In the genomic region with DNA sequence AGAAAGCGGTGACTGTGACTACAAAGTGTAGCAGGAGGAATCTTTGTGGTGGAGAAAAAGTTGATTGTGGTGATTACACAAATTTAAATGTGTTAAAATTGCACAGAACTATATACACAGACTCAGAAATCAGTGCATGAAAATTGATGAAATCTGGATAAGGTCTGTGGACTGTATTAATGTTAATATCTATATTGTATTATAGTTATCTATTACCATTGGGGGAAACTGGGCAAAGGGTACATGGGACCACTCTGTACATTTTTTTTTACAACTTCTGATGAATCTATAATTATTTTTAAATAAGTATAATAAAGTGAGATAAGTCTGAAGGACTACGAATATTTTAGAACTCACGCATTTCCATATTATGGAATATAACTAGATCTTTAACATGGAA, we compare ENCODE assay signal across 27 cellular contexts. TPM values are rescaled to one million over a fixed set of nuclear protein-coding genes. Genes with fewer than 3 reads are reported as not detected.
"Had no signal": no experiment of that assay in that cellular context is flagged by ENCODE, and none has a peak within 500 bp of the region (broad histone marks: within the 10 kb centered on the region; RNA-seq: fewer than 3 reads in every experiment).

No MANE protein-coding gene starts in this region.

- H3K27ac Mint-ChIP-seq: natural killer cell treated with Interleukin-12 subunit alpha and Interleukin-12 subunit beta and Interleukin-15 and Interleukin-18, amount 100 ng/mL, for 72 hours; neural progenitor cell; progenitor cell of endocrine pancreas; stimulated activated effector memory CD8-positive, alpha-beta T cell treated with anti-CD3 and anti-CD28 coated beads, Interleukin-12 subunit alpha, Interleukin-12 subunit beta, amount 100 ng/mL, for 72 hours; stimulated activated naive CD8-positive, alpha-beta T cell treated with anti-CD3 and anti-CD28 coated beads, Interleukin-15, Interleukin-2, amounts not matched to agents 100 ng/mL and 50 ng/mL, for 24 hours had no signal

- H3K4me3 ChIP-seq: neural progenitor cell, ovary, psoas muscle, right lobe of liver, sigmoid colon, stomach, thoracic aorta, thyroid gland, tibial nerve, upper lobe of left lung, vagina had no signal

- DNase-seq: naive thymus-derived CD8-positive, alpha-beta T cell; occipital lobe; ovary; psoas muscle; right cardiac atrium; right lobe of liver; sigmoid colon; small intestine; stimulated activated CD4-positive, alpha-beta T cell treated with anti-CD3 and anti-CD28 coated beads, Interleukin-15, amount 100 ng/mL, for 24 hours; stimulated activated CD4-positive, alpha-beta T cell treated with anti-CD3 and anti-CD28 coated beads, Interleukin-2, amount 100 ng/mL, for 24 hours; stimulated activated CD4-positive, alpha-beta T cell treated with anti-CD3 and anti-CD28 coated beads, Interleukin-2, amount 100 ng/mL, for 48 hours; stimulated activated CD4-positive, alpha-beta T cell treated with anti-CD3 and anti-CD28 coated beads, Interleukin-4, amount 100 ng/mL, for 24 hours; stimulated activated naive B cell treated with anti-CD40 and anti-IgM and Interleukin-4, amounts not matched to agents 10 μg/mL and 1 μg/mL and 100 μg/mL, for 72 hours; stimulated activated naive CD4-positive, alpha-beta T cell treated with Interleukin-2 at 50 U/mL for 16 hours; stomach; thyroid gland; trophoblast cell; upper lobe of left lung had no signal

- H3K27me3 Mint-ChIP-seq: progenitor cell of endocrine pancreas had no signal

- H3K9me3 ChIP-seq: ovary, psoas muscle, right lobe of liver, sigmoid colon, thoracic aorta, thyroid gland, tibial nerve, vagina had no signal

- FAIRE-seq: small intestine, urothelium cell line had no signal

- H3K9me3 Mint-ChIP-seq: natural killer cell treated with Interleukin-12 subunit alpha and Interleukin-12 subunit beta and Interleukin-15 and Interleukin-18, amount 100 ng/mL, for 72 hours; stimulated activated effector memory CD8-positive, alpha-beta T cell treated with anti-CD3 and anti-CD28 coated beads, Interleukin-12 subunit alpha, Interleukin-12 subunit beta, amount 100 ng/mL, for 72 hours; stimulated activated naive B cell treated with anti-CD40 and anti-IgM and Interleukin-4, amounts not matched to agents 10 μg/mL and 1 μg/mL and 100 μg/mL, for 72 hours; stimulated activated naive CD8-positive, alpha-beta T cell treated with anti-CD3 and anti-CD28 coated beads, Interleukin-15, Interleukin-2, amounts not matched to agents 100 ng/mL and 50 ng/mL, for 24 hours had no signal

- H3K27me3 ChIP-seq: neural progenitor cell, ovary, right lobe of liver, sigmoid colon, stomach, thyroid gland, upper lobe of left lung, vagina had no signal

- H3K36me3 Mint-ChIP-seq: naive thymus-derived CD8-positive, alpha-beta T cell; natural killer cell treated with Interleukin-12 subunit alpha and Interleukin-12 subunit beta and Interleukin-15 and Interleukin-18, amount 100 ng/mL, for 72 hours; neural progenitor cell; stimulated activated effector memory CD8-positive, alpha-beta T cell treated with anti-CD3 and anti-CD28 coated beads, Interleukin-12 subunit alpha, Interleukin-12 subunit beta, amount 100 ng/mL, for 72 hours had no signal

- H3K4me1 ChIP-seq: neural progenitor cell, psoas muscle, right lobe of liver, thyroid gland, vagina had no signal

- H3K4me3 Mint-ChIP-seq: natural killer cell treated with Interleukin-12 subunit alpha and Interleukin-12 subunit beta and Interleukin-15 and Interleukin-18, amount 100 ng/mL, for 72 hours; neural progenitor cell; stimulated activated effector memory CD8-positive, alpha-beta T cell treated with anti-CD3 and anti-CD28 coated beads, Interleukin-12 subunit alpha, Interleukin-12 subunit beta, amount 100 ng/mL, for 72 hours; stimulated activated naive B cell treated with anti-CD40 and anti-IgM and Interleukin-4, amounts not matched to agents 10 μg/mL and 1 μg/mL and 100 μg/mL, for 72 hours; stimulated activated naive CD8-positive, alpha-beta T cell treated with anti-CD3 and anti-CD28 coated beads, Interleukin-15, Interleukin-2, amounts not matched to agents 100 ng/mL and 50 ng/mL, for 24 hours had no signal

- H3K27ac ChIP-seq: neural progenitor cell, ovary, psoas muscle, right lobe of liver, sigmoid colon, stomach, thoracic aorta, thyroid gland, tibial nerve, upper lobe of left lung, vagina had no signal

- ATAC-seq: naive thymus-derived CD8-positive, alpha-beta T cell; natural killer cell treated with Interleukin-12 subunit alpha and Interleukin-12 subunit beta and Interleukin-15 and Interleukin-18, amount 100 ng/mL, for 72 hours; psoas muscle; right cardiac atrium; right lobe of liver; stimulated activated effector memory CD8-positive, alpha-beta T cell treated with anti-CD3 and anti-CD28 coated beads, Interleukin-12 subunit alpha, Interleukin-12 subunit beta, amount 100 ng/mL, for 72 hours; stimulated activated naive B cell treated with anti-CD40 and anti-IgM and Interleukin-4, amounts not matched to agents 10 μg/mL and 1 μg/mL and 100 μg/mL, for 72 hours had no signal

- H3K4me2 ChIP-seq: neural progenitor cell had no signal

RNA-seq across cellular contexts. Expression of gene JADE3, which starts 1.8 kb away (rescaled TPM):
- polyA plus RNA-seq: naive thymus-derived CD8-positive, alpha-beta T cell had no signal
